In the genomic region with DNA sequence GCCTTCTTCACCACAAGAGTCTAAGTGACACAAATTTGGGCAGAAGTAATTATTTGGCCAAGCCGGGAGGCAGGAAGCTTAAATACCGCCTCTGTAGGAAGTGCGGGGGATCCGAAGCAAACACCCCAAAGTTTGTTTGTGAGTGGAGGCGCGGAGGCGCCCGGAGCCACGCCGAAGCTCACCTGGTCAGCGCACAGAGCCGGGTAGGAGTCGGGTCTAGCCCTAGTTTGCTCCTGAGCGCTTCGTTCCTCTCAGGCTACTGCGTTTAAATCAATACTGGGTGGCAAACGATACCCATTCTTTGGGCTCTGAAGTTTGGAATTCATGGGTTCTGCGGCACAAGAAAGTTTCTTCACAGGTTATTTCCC, we compare ENCODE assay signal across 8 cellular contexts. TPM values are rescaled to one million over a fixed set of nuclear protein-coding genes. Genes with fewer than 3 reads are reported as not detected.
A peak's percentile ranks its signal among the peaks of the same experiment; 100 is the strongest.
DNase-seq lines count a peak whose midpoint lies in the region; ATAC-seq lines count a peak whose summit lies in the region.

No MANE protein-coding gene starts in this region.

- no peaks in the 10 kb centered on the region for H3K79me2 ChIP-seq in Karpas-422 (ENCODE audit: low read length)

- no peak overlapping the region for H2AFZ ChIP-seq in Karpas-422 (ENCODE audit: low read length)

- no peak overlapping the region for H3K27ac ChIP-seq in Karpas-422 (ENCODE audit: low read length)

- no peaks in the 10 kb centered on the region for H3K36me3 ChIP-seq in endocrine pancreas (ENCODE audit: control insufficient read depth, insufficient read depth, low read length)
- H3K36me3 ChIP-seq in mucosa of stomach (ENCODE audit: control insufficient read depth, insufficient read depth, low read length) = no peaks in the 10 kb centered on the region
- H3K36me3 ChIP-seq in Karpas-422 (ENCODE audit: insufficient read depth, low read length) = no peaks in the 10 kb centered on the region

- H3K9ac ChIP-seq in endocrine pancreas (ENCODE audit: control insufficient read depth, insufficient read depth, low read length) (no peak overlapping the region), mucosa of stomach (ENCODE audit: low read length) (no peak overlapping the region), Karpas-422 (ENCODE audit: low read length) (no peak overlapping the region)

- peak; percentile 74 for DNase-seq in DMS 273 (lab: John Stamatoyannopoulos, UW; ENCODE audit: unreplicated experiment)
- peak; percentile 4 for DNase-seq in NCI-H748 treated with DMSO at 0.1 percent for 48 hours (lab: John Stamatoyannopoulos, UW)
- no peak for DNase-seq in NCI-H2029 treated with DMSO at 0.1 percent for 48 hours (lab: John Stamatoyannopoulos, UW)
- DNase-seq in Karpas-422 = no peak

- no peaks in the 10 kb centered on the region for H3K9me2 ChIP-seq in Karpas-422 (replicated peaks; ENCODE audit: insufficient read depth, low read length)

- H4K20me1 ChIP-seq in Karpas-422 (ENCODE audit: insufficient read depth, low read depth, low read length) = no peaks in the 10 kb centered on the region

- H3K27me3 ChIP-seq in endocrine pancreas (ENCODE audit: control insufficient read depth, insufficient read depth, low read length) (no peaks in the 10 kb centered on the region), mucosa of stomach (ENCODE audit: control insufficient read depth, insufficient read depth, low read length) (peaks cover 41% of the 10 kb centered on the region), Karpas-422 (ENCODE audit: low read length) (no peaks in the 10 kb centered on the region; the same call in 1 of the 2 replicates)

- no peaks in the 10 kb centered on the region for H3K4me1 ChIP-seq in endocrine pancreas (ENCODE audit: control insufficient read depth, insufficient read depth, low read length)
- peaks cover 16% of the 10 kb centered on the region for H3K4me1 ChIP-seq in mucosa of stomach (ENCODE audit: control insufficient read depth, insufficient read depth, low read length)
- H3K4me1 ChIP-seq in Karpas-422 (ENCODE audit: low read length) = no peaks in the 10 kb centered on the region

- H3K4me3 ChIP-seq in endocrine pancreas (ENCODE audit: control insufficient read depth, insufficient read depth, low read length) (peak overlapping the region; percentile 58), mucosa of stomach (ENCODE audit: low read length) (peak overlapping the region; percentile 65), Karpas-422 (ENCODE audit: low read length) (no peak overlapping the region)

- no peak for ATAC-seq in HG03025 (IDR thresholded peaks at IDR 0.05; ENCODE audit: low FRiP score, unreplicated experiment)
- no peak for ATAC-seq in HG02763 (IDR thresholded peaks at IDR 0.05; ENCODE audit: unreplicated experiment)

- no peaks in the 10 kb centered on the region for H3K9me3 ChIP-seq in endocrine pancreas (ENCODE audit: control insufficient read depth, low read length)
- peaks cover 3% of the 10 kb centered on the region for H3K9me3 ChIP-seq in mucosa of stomach (ENCODE audit: control insufficient read depth, low read length)
- peaks cover 4% of the 10 kb centered on the region; the same call in 1 of the 2 replicates for H3K9me3 ChIP-seq in Karpas-422 (ENCODE audit: low read length)

- no peak overlapping the region for H3K4me2 ChIP-seq in Karpas-422 (ENCODE audit: low read depth, low read length, poor library complexity, severe bottlenecking)

RNA-seq across cellular contexts. Expression of a gene that starts 0.9 kb away (rescaled TPM):
- 5.5 and 12.3 TPM in 2 replicates for total RNA-seq in Karpas-422 (2014; rRNA removed; shearing (Covaris generic); ENCODE audit: low replicate concordance)

RNA-seq across cellular contexts. Expression of a gene that starts 26.1 kb away (rescaled TPM):
- 53.4 and 63.8 TPM in 2 replicates for total RNA-seq in Karpas-422 (2014; rRNA removed; shearing (Covaris generic); ENCODE audit: low replicate concordance)

RNA-seq across cellular contexts. Expression of a gene that starts 52.6 kb away (rescaled TPM):
- total RNA-seq in Karpas-422 (2014; rRNA removed; shearing (Covaris generic); ENCODE audit: low replicate concordance) = not detected in 2 replicates

Comparison
In these comparisons a context has a peak if more than half of its experiments do, and no peak if none do; other contexts are left out.
1. DNase-seq: peak in DMS 273 (single experiment) and NCI-H748 treated with DMSO at 0.1 percent for 48 hours (single experiment); none in NCI-H2029 treated with DMSO at 0.1 percent for 48 hours (single experiment) and Karpas-422 (single experiment).